ENCODE assay signal across 7 cellular contexts in the genomic region with DNA sequence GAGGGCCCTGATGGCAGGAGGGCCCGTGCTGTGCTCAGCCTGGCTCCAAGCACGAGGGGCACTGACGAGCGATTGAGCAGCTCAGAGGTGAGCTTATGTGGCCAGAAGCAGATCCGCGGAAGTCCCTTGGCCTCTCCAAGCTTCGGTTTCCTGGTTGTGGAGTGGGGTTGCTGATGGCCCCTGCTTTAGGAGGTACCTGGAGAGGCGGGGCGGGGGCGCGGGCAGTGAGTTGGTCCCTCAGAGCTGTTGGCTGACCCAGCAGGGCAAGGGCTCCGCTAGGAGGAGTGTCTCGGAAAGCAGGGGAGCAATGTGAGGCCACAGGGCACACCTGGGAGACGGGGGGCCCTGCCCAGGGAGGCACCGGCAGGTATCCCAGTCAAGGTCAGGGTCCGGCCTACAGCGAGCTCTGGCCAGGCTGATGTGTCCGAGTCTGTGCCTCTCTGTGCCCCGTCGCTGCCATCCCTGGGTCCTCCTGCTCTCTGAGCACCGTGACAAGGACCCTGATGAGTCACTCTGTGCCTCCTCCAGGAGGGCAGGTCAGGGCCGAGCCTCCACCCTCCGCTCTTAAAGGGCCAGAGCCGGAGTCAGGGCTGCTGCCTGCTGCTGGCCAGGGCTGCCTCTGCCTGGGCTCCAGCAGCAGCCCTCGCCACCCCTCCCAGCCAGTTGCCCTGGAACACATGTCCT. TPM values are rescaled to one million over a fixed set of nuclear protein-coding genes. Genes with fewer than 3 reads are reported as not detected.
A peak's percentile ranks its signal among the peaks of the same experiment; 100 is the strongest.
DNase-seq lines count a peak whose midpoint lies in the region; ATAC-seq and TF ChIP-seq lines count a peak whose summit lies in the region.

No MANE protein-coding gene starts in this region.

- H3K4me3 ChIP-seq in HFF-Myc (replicated peaks; ENCODE audit: low read depth, low read length), result peak overlapping the region; percentile 12; the same call in 1 of the 2 replicates

- DNase-seq in HFF-Myc (ENCODE audit: extremely low read depth, low read depth) (no peak), RPMI8226 (peak; percentile 81), fibroblast of the conjunctiva (ENCODE audit: low read depth) (peak; percentile 24), sciatic nerve (ENCODE audit: low spot score) (no peak), NCI-H2171 (lab: John Stamatoyannopoulos, UW) (no peak)

- no peak for TF ChIP-seq CTCF in HFF-Myc (IDR thresholded peaks at IDR 0.05; ENCODE audit: low read depth, low read length, missing control alignments)

- intact Hi-C loops in sciatic nerve (cut with DNase I), result no loop called here

- peak; percentile 70 for ATAC-seq in sciatic nerve
- no peak for ATAC-seq in HG03025 (IDR thresholded peaks at IDR 0.05; ENCODE audit: low FRiP score, unreplicated experiment)
- ATAC-seq in HG03469 (IDR thresholded peaks at IDR 0.05; ENCODE audit: unreplicated experiment), result no peak

RNA-seq across cellular contexts. Expression of a gene that starts 14.8 kb away (rescaled TPM):
- total RNA-seq in sciatic nerve, result 11.7 TPM

Comparison
In these comparisons a context has a peak if more than half of its experiments do, and no peak if none do; other contexts are left out.
1. DNase-seq: peak in RPMI8226 (single experiment) and fibroblast of the conjunctiva (single experiment); none in HFF-Myc (single experiment), sciatic nerve (single experiment) and NCI-H2171 (single experiment).